Comparison of ENCODE assay signal across 2 cellular contexts in genomic region chr18:76380791-76381405, GRCh38.
TF ChIP-seq lines count a peak whose summit lies in the region.

No MANE protein-coding gene starts in this region.

TF ChIP-seq in HEK293T, 16 proteins besides CTCF, POLR2A, EP300 and RAD21 (continued from another document):
- TF ChIP-seq BHLHE40 (IDR thresholded peaks at IDR 0.05; ENCODE audit: borderline replicate concordance) (no peak), NFRKB (IDR thresholded peaks at IDR 0.05) (no peak), ARNT (IDR thresholded peaks at IDR 0.05) (no peak), TARDBP (IDR thresholded peaks at IDR 0.05) (no peak), ELF4 (IDR thresholded peaks at IDR 0.05) (no peak), FOXK2 (IDR thresholded peaks at IDR 0.05) (no peak), LEF1 (IDR thresholded peaks at IDR 0.05; ENCODE audit: borderline replicate concordance) (no peak), L3MBTL2 (conservative IDR thresholded peaks at IDR 0.05) (no peak), SP1 (IDR thresholded peaks at IDR 0.05) (no peak), FOXA1 (IDR thresholded peaks at IDR 0.05) (no peak)

TF ChIP-seq in GM12878, 131 proteins besides CTCF, POLR2A, EP300 and RAD21 (continued from another document):
- TF ChIP-seq, protein P1, sequence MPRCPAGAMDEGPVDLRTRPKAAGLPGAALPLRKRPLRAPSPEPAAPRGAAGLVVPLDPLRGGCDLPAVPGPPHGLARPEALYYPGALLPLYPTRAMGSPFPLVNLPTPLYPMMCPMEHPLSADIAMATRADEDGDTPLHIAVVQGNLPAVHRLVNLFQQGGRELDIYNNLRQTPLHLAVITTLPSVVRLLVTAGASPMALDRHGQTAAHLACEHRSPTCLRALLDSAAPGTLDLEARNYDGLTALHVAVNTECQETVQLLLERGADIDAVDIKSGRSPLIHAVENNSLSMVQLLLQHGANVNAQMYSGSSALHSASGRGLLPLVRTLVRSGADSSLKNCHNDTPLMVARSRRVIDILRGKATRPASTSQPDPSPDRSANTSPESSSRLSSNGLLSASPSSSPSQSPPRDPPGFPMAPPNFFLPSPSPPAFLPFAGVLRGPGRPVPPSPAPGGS (IDR thresholded peaks at IDR 0.05; ENCODE audit: borderline replicate concordance, insufficient read depth, low read depth, low read length, poor library complexity, severe bottlenecking) = no peak
- no peak for TF ChIP-seq CBFB (IDR thresholded peaks at IDR 0.05; ENCODE audit: low read depth)
- no peak for TF ChIP-seq MAX (IDR thresholded peaks at IDR 0.05; ENCODE audit: low read depth, low read length)
- no peak for TF ChIP-seq HSF1 (IDR thresholded peaks at IDR 0.05; ENCODE audit: low read depth, low read length)
- TF ChIP-seq RCOR1 (conservative IDR thresholded peaks at IDR 0.05; ENCODE audit: low read depth, low read length) = no peak
- no peak for TF ChIP-seq SREBF1 (IDR thresholded peaks at IDR 0.05; ENCODE audit: low read length)
- TF ChIP-seq HDAC6 (IDR thresholded peaks at IDR 0.05; ENCODE audit: unreplicated experiment) = no peak
- TF ChIP-seq LARP7 (IDR thresholded peaks at IDR 0.05) = no peak
- TF ChIP-seq BMI1 (IDR thresholded peaks at IDR 0.05; ENCODE audit: borderline replicate concordance) = no peak
- no peak for TF ChIP-seq GABPA (IDR thresholded peaks at IDR 0.05; ENCODE audit: low read depth)
- TF ChIP-seq PBX3 (IDR thresholded peaks at IDR 0.05; ENCODE audit: insufficient replicate concordance, low read depth, low read length) = no peak
- no peak for TF ChIP-seq RB1 (IDR thresholded peaks at IDR 0.05; ENCODE audit: borderline replicate concordance)
- TF ChIP-seq MYC (IDR thresholded peaks at IDR 0.05; ENCODE audit: insufficient read depth, insufficient read length, insufficient replicate concordance, low read length, severe bottlenecking) = no peak
- TF ChIP-seq WRNIP1 (IDR thresholded peaks at IDR 0.05; ENCODE audit: borderline replicate concordance, low read depth, low read length) = no peak
